Comparison of ENCODE assay signal across 18 cellular contexts in genomic region chr10:44064317-44064716, GRCh38.
A peak's percentile ranks its signal among the peaks of the same experiment; 100 is the strongest.
DNase-seq lines count a peak whose midpoint lies in the region; ATAC-seq, FAIRE-seq and TF ChIP-seq lines count a peak whose summit lies in the region.
"Had no signal": no experiment of that assay in that cellular context is flagged by ENCODE, and none has a peak within 500 bp of the region (broad histone marks: within the 10 kb centered on the region; RNA-seq: fewer than 3 reads in every experiment).

No MANE protein-coding gene starts in this region.

- no peak overlapping the region for H2AFZ ChIP-seq in neuronal stem cell (ENCODE audit: low read length)

- no peak for ATAC-seq in HG02763 (IDR thresholded peaks at IDR 0.05; ENCODE audit: unreplicated experiment)
- ATAC-seq: CD8-positive, alpha-beta T cell had no signal

- no peak overlapping the region for H3K4me3 ChIP-seq in HEK293 (ENCODE audit: low read depth, low read length)
- H3K4me3 ChIP-seq in neuronal stem cell (ENCODE audit: low read length in 2 of 2) = no peak overlapping the region
- H3K4me3 ChIP-seq: BLaER1 had no signal

- no peak overlapping the region for H2BK5ac ChIP-seq in neuronal stem cell (ENCODE audit: low read length)

- H2AK5ac ChIP-seq in neuronal stem cell (ENCODE audit: low read depth, low read length) = peak overlapping the region; percentile 26

- H3K36me3 ChIP-seq in HEK293 (ENCODE audit: control insufficient read depth in 2 of 2, insufficient read depth in 1 of 2, low read length in 2 of 2) (no peaks in the 10 kb centered on the region), neuronal stem cell (replicated peaks in 1 of 2; ENCODE audit: control insufficient read depth in 2 of 2, insufficient read depth in 2 of 2, low read length in 2 of 2) (no peaks in the 10 kb centered on the region)
- H3K36me3 ChIP-seq: BLaER1 had no signal

- H3K18ac ChIP-seq in neuronal stem cell (ENCODE audit: low read length) = no peak overlapping the region

- no peak overlapping the region for H3K4me2 ChIP-seq in neuronal stem cell (ENCODE audit: insufficient read depth, low read length, poor library complexity, severe bottlenecking)
- H3K4me2 ChIP-seq: BLaER1 had no signal

- no peak overlapping the region for H3K4ac ChIP-seq in neuronal stem cell (ENCODE audit: low read length)

- DNase-seq in neuronal stem cell (ENCODE audit: low spot score) = no peak
- DNase-seq in urothelium cell line (ENCODE audit: low spot score) = no peak
- DNase-seq in activated CD4-positive, CD25-positive, alpha-beta regulatory T cell (lab: John Stamatoyannopoulos, UW) = no peak
- DNase-seq in hepatic stellate cell (ENCODE audit: low spot score) = no peak
- DNase-seq: Caco-2; CD4-positive, CD25-positive, alpha-beta regulatory T cell; CD8-positive, alpha-beta T cell; DMS153; DND-41; GOT3; HCEC 1CT had no signal

- H3K14ac ChIP-seq in neuronal stem cell (ENCODE audit: low read length) = no peak overlapping the region

- no peaks in the 10 kb centered on the region for H3K79me1 ChIP-seq in neuronal stem cell (ENCODE audit: low read depth, low read length)

- H2BK15ac ChIP-seq in neuronal stem cell (ENCODE audit: low read length) = no peak overlapping the region

- no peak for TF ChIP-seq CTCF in HEK293 (tag by site-specific recombination; IDR thresholded peaks at IDR 0.05)

- WGBS in neuronal stem cell (ENCODE audit: extremely low coverage in 2 of 2, insufficient read length in 2 of 2, insufficient replicate concordance in 1 of 2), 2 donors = no CpG with 5 or more reads among the region's 8 CpGs

- H4K8ac ChIP-seq in neuronal stem cell (ENCODE audit: low read depth, low read length) = no peak overlapping the region

- no peak overlapping the region for H2BK120ac ChIP-seq in neuronal stem cell (ENCODE audit: low read depth, low read length)

- FAIRE-seq in urothelium cell line (lab: Jason Lieb, UNC) = peak; percentile 78
- FAIRE-seq: G401.6, GM12892, H54 had no signal

- H3K4me1 ChIP-seq in HEK293 (ENCODE audit: control insufficient read depth, insufficient read depth, low read length) = no peaks in the 10 kb centered on the region
- H3K4me1 ChIP-seq in neuronal stem cell (ENCODE audit: control insufficient read depth in 2 of 2, insufficient read depth in 1 of 2, low read depth in 1 of 2, low read length in 2 of 2) = peaks cover 0 to 9% of the 10 kb centered on the region in 2 donors
- H3K4me1 ChIP-seq: BLaER1, Caco-2 had no signal

- CTCF ChIA-PET in HEK293 (lab: Yijun Ruan, JAX) = interaction anchor here (1.3 kb wide), 1 partner anchor 793 kb away, joined by 3 read pairs; no protein-coding TSS in a partner anchor

- no peak overlapping the region for H3K9ac ChIP-seq in neuronal stem cell (ENCODE audit: low read depth, low read length, poor library complexity)
- H3K9ac ChIP-seq: BLaER1 had no signal

- no peak overlapping the region for H4K91ac ChIP-seq in neuronal stem cell (ENCODE audit: low read depth, low read length, poor library complexity)

- H3K23ac ChIP-seq in neuronal stem cell (ENCODE audit: low read depth, low read length, poor library complexity) = no peak overlapping the region

- POLR2A ChIA-PET in HEK293 (lab: Yijun Ruan, JAX) = no interaction called here

- H3K9me3 ChIP-seq in HEK293 (ENCODE audit: control insufficient read depth, insufficient read depth, low read depth, low read length) (no peaks in the 10 kb centered on the region), neuronal stem cell (replicated peaks in 1 of 2; ENCODE audit: control insufficient read depth in 2 of 2, insufficient read depth in 1 of 2, low read depth in 1 of 2, low read length in 2 of 2) (no peaks in the 10 kb centered on the region)
- H3K9me3 ChIP-seq: BLaER1, Caco-2 had no signal

- no peaks in the 10 kb centered on the region for H3K27me3 ChIP-seq in neuronal stem cell (ENCODE audit: control insufficient read depth in 3 of 3, insufficient read depth in 3 of 3, low read depth in 1 of 3, low read length in 3 of 3)
- H3K27me3 ChIP-seq: BLaER1 had no signal

- H3K27ac ChIP-seq in HEK293 (ENCODE audit: extremely low read depth, low read depth, low read length) (no peak overlapping the region), neuronal stem cell (replicated peaks; ENCODE audit: low read length) (no peak overlapping the region)
- H3K27ac ChIP-seq: BLaER1, C4-2B had no signal

- no peak overlapping the region for H2BK12ac ChIP-seq in neuronal stem cell (ENCODE audit: low read length)

TF ChIP-seq in HEK293, 187 proteins besides CTCF, POLR2A, EP300 and RAD21 (continues in another document):
- TF ChIP-seq SP2 (tag by site-specific recombination; IDR thresholded peaks at IDR 0.05) (no peak), ZNF341 (tag by site-specific recombination; IDR thresholded peaks at IDR 0.05; ENCODE audit: low read depth) (no peak), ZNF529 (tag by site-specific recombination; IDR thresholded peaks at IDR 0.05; ENCODE audit: insufficient replicate concordance) (no peak), MZF1 (tag by site-specific recombination; IDR thresholded peaks at IDR 0.05; ENCODE audit: borderline replicate concordance) (no peak), ZNF157 (tag by site-specific recombination; IDR thresholded peaks at IDR 0.05) (no peak), ZNF350 (tag by site-specific recombination; IDR thresholded peaks at IDR 0.05) (no peak), ZIC2 (tag by site-specific recombination; IDR thresholded peaks at IDR 0.05) (peak; percentile 84), FEZF1 (tag by site-specific recombination; IDR thresholded peaks at IDR 0.05) (no peak), ZBTB44 (tag by site-specific recombination; IDR thresholded peaks at IDR 0.05) (no peak), GLIS1 (tag by site-specific recombination; IDR thresholded peaks at IDR 0.05) (peak; percentile 92), ZBTB10 (tag by site-specific recombination; IDR thresholded peaks at IDR 0.05) (no peak), ZNF223 (tag by site-specific recombination; IDR thresholded peaks at IDR 0.05) (no peak), TRIM28 (IDR thresholded peaks at IDR 0.05; ENCODE audit: borderline replicate concordance, low read length) (no peak), ZBTB1 (tag by site-specific recombination; IDR thresholded peaks at IDR 0.05) (no peak), ZXDB (tag by site-specific recombination; IDR thresholded peaks at IDR 0.05) (no peak), ZNF423 (tag by site-specific recombination; IDR thresholded peaks at IDR 0.05) (peak; percentile 47; the same call in 1 of the 2 replicates), ZFP37 (tag by site-specific recombination; IDR thresholded peaks at IDR 0.05) (no peak), ZNF23 (tag by site-specific recombination; IDR thresholded peaks at IDR 0.05; ENCODE audit: borderline replicate concordance) (no peak), ZNF830 (tag by site-specific recombination; IDR thresholded peaks at IDR 0.05; ENCODE audit: low read depth) (no peak), ZBTB26 (tag by site-specific recombination; optimal IDR thresholded peaks at IDR 0.05) (no peak), ZBTB7A (tag by site-specific recombination; IDR thresholded peaks at IDR 0.05; ENCODE audit: low read depth) (no peak), ZNF221 (tag by site-specific recombination; IDR thresholded peaks at IDR 0.05; ENCODE audit: borderline replicate concordance) (no peak), ZNF544 (tag by site-specific recombination; IDR thresholded peaks at IDR 0.05) (no peak), ZNF24 (tag by site-specific recombination; IDR thresholded peaks at IDR 0.05) (no peak)
